ENCODE assay signal across 15 cellular contexts in the genomic region with DNA sequence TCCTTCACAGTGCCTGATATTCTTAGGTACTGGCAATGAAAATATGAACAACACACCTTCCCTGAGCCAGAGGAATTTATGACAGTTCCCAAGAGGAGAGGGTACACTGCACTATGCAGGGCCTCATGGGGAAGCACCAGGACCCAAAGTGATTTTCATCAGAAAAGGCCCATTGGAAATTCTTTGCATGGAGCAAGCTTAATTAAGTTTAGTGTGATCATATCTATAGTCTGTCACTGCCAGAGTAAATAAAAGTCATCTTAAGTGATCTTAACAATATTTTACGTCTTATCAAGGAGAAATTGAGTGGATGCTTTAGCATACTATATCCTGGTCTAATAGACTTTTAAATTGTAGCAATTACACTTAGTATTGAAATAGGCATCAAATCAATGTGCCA.
A peak's percentile ranks its signal among the peaks of the same experiment; 100 is the strongest.
DNase-seq lines count a peak whose midpoint lies in the region; ATAC-seq and TF ChIP-seq lines count a peak whose summit lies in the region.
"Had no signal": no experiment of that assay in that cellular context is flagged by ENCODE, and none has a peak within 500 bp of the region (broad histone marks: within the 10 kb centered on the region; RNA-seq: fewer than 3 reads in every experiment).

No MANE protein-coding gene starts in this region.

- no peaks in the 10 kb centered on the region for H3K27me3 ChIP-seq in SJCRH30
- H3K27me3 ChIP-seq: BLaER1 treated with 17β-estradiol and CSF1 and Interleukin-3, amounts not matched to agents 10 nM and 100 nM had no signal

- H3K36me3 ChIP-seq in SJCRH30, result no peaks in the 10 kb centered on the region

- H3K27ac ChIP-seq in SJCRH30, result no peak overlapping the region
- H3K27ac ChIP-seq: 22Rv1; A549; BLaER1 treated with 17β-estradiol and CSF1 and Interleukin-3, amounts not matched to agents 10 nM and 100 nM; C4-2B had no signal

- H3K4me3 ChIP-seq in SJCRH30, result no peak overlapping the region
- H3K4me3 ChIP-seq: A549; BLaER1 treated with 17β-estradiol and CSF1 and Interleukin-3, amounts not matched to agents 10 nM and 100 nM had no signal

- peaks cover 3% of the 10 kb centered on the region; the same call in 1 of the 2 replicates for H3K9me3 ChIP-seq in SJCRH30 (replicated peaks)

- H3K4me1 ChIP-seq in SJCRH30, result no peaks in the 10 kb centered on the region
- H3K4me1 ChIP-seq: A549; BLaER1 treated with 17β-estradiol and CSF1 and Interleukin-3, amounts not matched to agents 10 nM and 100 nM had no signal

- peak; percentile 3 for DNase-seq in DMS79 (lab: John Stamatoyannopoulos, UW)
- no peak for DNase-seq in DMS79 treated with DMSO at 0.1 percent for 48 hours (lab: John Stamatoyannopoulos, UW)
- no peak for DNase-seq in SJCRH30
- no peak for DNase-seq in NCI-H2029 treated with DMSO at 0.1 percent for 48 hours (lab: John Stamatoyannopoulos, UW)
- DNase-seq: AML-193; Caco-2; Calu3; CD4-positive, alpha-beta T cell; CD8-positive, alpha-beta T cell; GF-D8 had no signal

- ATAC-seq in SK-N-SH treated with all-trans-retinoic acid at 6 μM for 48 hours, result no peak
- ATAC-seq: A549; CD8-positive, alpha-beta T cell had no signal

TF ChIP-seq in SK-N-SH treated with all-trans-retinoic acid at 6 μM for 48 hours, 23 proteins besides CTCF, POLR2A, EP300 and RAD21:
- TF ChIP-seq ZNF8 (CRISPR knock-in tag; IDR thresholded peaks at IDR 0.05), result no peak
- TF ChIP-seq ZNF70 (CRISPR knock-in tag; IDR thresholded peaks at IDR 0.05), result no peak
- TF ChIP-seq, protein P1, sequence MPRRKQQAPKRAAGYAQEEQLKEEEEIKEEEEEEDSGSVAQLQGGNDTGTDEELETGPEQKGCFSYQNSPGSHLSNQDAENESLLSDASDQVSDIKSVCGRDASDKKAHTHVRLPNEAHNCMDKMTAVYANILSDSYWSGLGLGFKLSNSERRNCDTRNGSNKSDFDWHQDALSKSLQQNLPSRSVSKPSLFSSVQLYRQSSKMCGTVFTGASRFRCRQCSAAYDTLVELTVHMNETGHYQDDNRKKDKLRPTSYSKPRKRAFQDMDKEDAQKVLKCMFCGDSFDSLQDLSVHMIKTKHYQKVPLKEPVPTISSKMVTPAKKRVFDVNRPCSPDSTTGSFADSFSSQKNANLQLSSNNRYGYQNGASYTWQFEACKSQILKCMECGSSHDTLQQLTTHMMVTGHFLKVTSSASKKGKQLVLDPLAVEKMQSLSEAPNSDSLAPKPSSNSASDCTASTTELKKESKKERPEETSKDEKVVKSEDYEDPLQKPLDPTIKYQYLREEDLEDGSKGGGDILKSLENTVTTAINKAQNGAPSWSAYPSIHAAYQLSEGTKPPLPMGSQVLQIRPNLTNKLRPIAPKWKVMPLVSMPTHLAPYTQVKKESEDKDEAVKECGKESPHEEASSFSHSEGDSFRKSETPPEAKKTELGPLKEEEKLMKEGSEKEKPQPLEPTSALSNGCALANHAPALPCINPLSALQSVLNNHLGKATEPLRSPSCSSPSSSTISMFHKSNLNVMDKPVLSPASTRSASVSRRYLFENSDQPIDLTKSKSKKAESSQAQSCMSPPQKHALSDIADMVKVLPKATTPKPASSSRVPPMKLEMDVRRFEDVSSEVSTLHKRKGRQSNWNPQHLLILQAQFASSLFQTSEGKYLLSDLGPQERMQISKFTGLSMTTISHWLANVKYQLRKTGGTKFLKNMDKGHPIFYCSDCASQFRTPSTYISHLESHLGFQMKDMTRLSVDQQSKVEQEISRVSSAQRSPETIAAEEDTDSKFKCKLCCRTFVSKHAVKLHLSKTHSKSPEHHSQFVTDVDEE (CRISPR knock-in tag; IDR thresholded peaks at IDR 0.05), result peak; percentile 36; the same call in 1 of the 2 replicates
- TF ChIP-seq TCF4 (CRISPR knock-in tag; IDR thresholded peaks at IDR 0.05; ENCODE audit: borderline replicate concordance), result 0 out of 2 replicates have a peak, but pooled peaks have one; percentile 17
- no peak for TF ChIP-seq SNAI2 (CRISPR knock-in tag; IDR thresholded peaks at IDR 0.05)
- no peak for TF ChIP-seq TOX (CRISPR knock-in tag; IDR thresholded peaks at IDR 0.05; ENCODE audit: borderline replicate concordance)
- TF ChIP-seq ZFP30 (CRISPR knock-in tag; IDR thresholded peaks at IDR 0.05), result no peak
- TF ChIP-seq, protein P2, sequence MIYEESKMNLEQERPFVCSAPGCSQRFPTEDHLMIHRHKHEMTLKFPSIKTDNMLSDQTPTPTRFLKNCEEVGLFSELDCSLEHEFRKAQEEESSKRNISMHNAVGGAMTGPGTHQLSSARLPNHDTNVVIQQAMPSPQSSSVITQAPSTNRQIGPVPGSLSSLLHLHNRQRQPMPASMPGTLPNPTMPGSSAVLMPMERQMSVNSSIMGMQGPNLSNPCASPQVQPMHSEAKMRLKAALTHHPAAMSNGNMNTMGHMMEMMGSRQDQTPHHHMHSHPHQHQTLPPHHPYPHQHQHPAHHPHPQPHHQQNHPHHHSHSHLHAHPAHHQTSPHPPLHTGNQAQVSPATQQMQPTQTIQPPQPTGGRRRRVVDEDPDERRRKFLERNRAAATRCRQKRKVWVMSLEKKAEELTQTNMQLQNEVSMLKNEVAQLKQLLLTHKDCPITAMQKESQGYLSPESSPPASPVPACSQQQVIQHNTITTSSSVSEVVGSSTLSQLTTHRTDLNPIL (CRISPR knock-in tag; IDR thresholded peaks at IDR 0.05; ENCODE audit: low read depth), result no peak
- TF ChIP-seq OSR1 (CRISPR knock-in tag; IDR thresholded peaks at IDR 0.05), result no peak
- TF ChIP-seq ZC3H10 (CRISPR knock-in tag; IDR thresholded peaks at IDR 0.05), result no peak
- TF ChIP-seq, protein P3, sequence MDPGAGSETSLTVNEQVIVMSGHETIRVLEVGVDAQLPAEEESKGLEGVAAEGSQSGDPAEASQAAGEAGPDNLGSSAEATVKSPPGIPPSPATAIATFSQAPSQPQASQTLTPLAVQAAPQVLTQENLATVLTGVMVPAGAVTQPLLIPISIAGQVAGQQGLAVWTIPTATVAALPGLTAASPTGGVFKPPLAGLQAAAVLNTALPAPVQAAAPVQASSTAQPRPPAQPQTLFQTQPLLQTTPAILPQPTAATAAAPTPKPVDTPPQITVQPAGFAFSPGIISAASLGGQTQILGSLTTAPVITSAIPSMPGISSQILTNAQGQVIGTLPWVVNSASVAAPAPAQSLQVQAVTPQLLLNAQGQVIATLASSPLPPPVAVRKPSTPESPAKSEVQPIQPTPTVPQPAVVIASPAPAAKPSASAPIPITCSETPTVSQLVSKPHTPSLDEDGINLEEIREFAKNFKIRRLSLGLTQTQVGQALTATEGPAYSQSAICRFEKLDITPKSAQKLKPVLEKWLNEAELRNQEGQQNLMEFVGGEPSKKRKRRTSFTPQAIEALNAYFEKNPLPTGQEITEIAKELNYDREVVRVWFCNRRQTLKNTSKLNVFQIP (CRISPR knock-in tag; IDR thresholded peaks at IDR 0.05; ENCODE audit: borderline replicate concordance, low read depth), result no peak
- TF ChIP-seq ISL1 (CRISPR knock-in tag; IDR thresholded peaks at IDR 0.05), result peak; percentile 80
